ENCODE assay signal across 8 cellular contexts in genomic region chr7:23546897-23547572, GRCh38. TPM values are rescaled to one million over a fixed set of nuclear protein-coding genes. Genes with fewer than 3 reads are reported as not detected.
A peak's percentile ranks its signal among the peaks of the same experiment; 100 is the strongest.
DNase-seq lines count a peak whose midpoint lies in the region; ATAC-seq and TF ChIP-seq lines count a peak whose summit lies in the region.

No MANE protein-coding gene starts in this region.

- peaks cover 9% of the 10 kb centered on the region for H3K4me1 Mint-ChIP-seq in activated T-cell treated with anti-CD3 and anti-CD28 coated beads, Interleukin-2, amount 50 U/mL, for 24 hours (ENCODE audit: low read depth)
- peaks cover 2% of the 10 kb centered on the region for H3K4me1 Mint-ChIP-seq in neural progenitor cell

- no peak overlapping the region for H3K27ac Mint-ChIP-seq in activated T-cell treated with anti-CD3 and anti-CD28 coated beads, Interleukin-2, amount 50 U/mL, for 24 hours
- no peak overlapping the region for H3K27ac Mint-ChIP-seq in neural progenitor cell

- H3K9ac ChIP-seq in neural progenitor cell = no peak overlapping the region

- peak; percentile 65 for ATAC-seq in GM21717 (IDR thresholded peaks at IDR 0.05; ENCODE audit: unreplicated experiment)

- H3K9me3 Mint-ChIP-seq in activated T-cell treated with anti-CD3 and anti-CD28 coated beads, Interleukin-2, amount 50 U/mL, for 24 hours = no peaks in the 10 kb centered on the region
- no peaks in the 10 kb centered on the region for H3K9me3 Mint-ChIP-seq in neural progenitor cell

- no peaks in the 10 kb centered on the region for H4K20me1 ChIP-seq in neural progenitor cell (ENCODE audit: low read depth)

- no peaks in the 10 kb centered on the region for H3K27me3 Mint-ChIP-seq in activated T-cell treated with anti-CD3 and anti-CD28 coated beads, Interleukin-2, amount 50 U/mL, for 24 hours
- peaks cover 7% of the 10 kb centered on the region for H3K27me3 Mint-ChIP-seq in neural progenitor cell (ENCODE audit: insufficient read depth, low read depth)

- H3K4me3 ChIP-seq in Peyer's patch (no peak overlapping the region), neural progenitor cell (no peak overlapping the region)

- no peaks in the 10 kb centered on the region for H3K9me3 ChIP-seq in Peyer's patch
- peaks cover 4% of the 10 kb centered on the region for H3K9me3 ChIP-seq in neural progenitor cell (ENCODE audit: low read depth)

- no peaks in the 10 kb centered on the region for H3F3A ChIP-seq in neural progenitor cell (ENCODE audit: low read depth)

- H3K4me3 Mint-ChIP-seq in activated T-cell treated with anti-CD3 and anti-CD28 coated beads, Interleukin-2, amount 50 U/mL, for 24 hours = no peak overlapping the region
- no peak overlapping the region for H3K4me3 Mint-ChIP-seq in neural progenitor cell

- H3K4me1 ChIP-seq in Peyer's patch (no peaks in the 10 kb centered on the region), neural progenitor cell (no peaks in the 10 kb centered on the region)

- H3K27ac ChIP-seq in Peyer's patch (no peak overlapping the region), neural progenitor cell (no peak overlapping the region), substantia nigra (ENCODE audit: low read depth, low read length, poor library complexity, severe bottlenecking) (no peak overlapping the region)

- no peaks in the 10 kb centered on the region for H3K36me3 Mint-ChIP-seq in activated T-cell treated with anti-CD3 and anti-CD28 coated beads, Interleukin-2, amount 50 U/mL, for 24 hours (ENCODE audit: low read depth)
- H3K36me3 Mint-ChIP-seq in neural progenitor cell = no peaks in the 10 kb centered on the region

- DNase-seq in DMS153 treated with DMSO at 0.1 percent for 48 hours (lab: John Stamatoyannopoulos, UW; ENCODE audit: unreplicated experiment) = peak; percentile 88
- peak; percentile 98 to 99 for DNase-seq in Kasumi-1 (lab: John Stamatoyannopoulos, UW)
- peak; percentile 62 to 91 (median 76) for DNase-seq in Peyer's patch
- DNase-seq in activated T-cell treated with anti-CD3 and anti-CD28 coated beads, Interleukin-2, amount 50 U/mL, for 24 hours = peak; percentile 75
- peak; percentile 87 for DNase-seq in fibroblast of gingiva (ENCODE audit: low read depth)
- peak; percentile 86 for DNase-seq in neural progenitor cell (ENCODE audit: low spot score)
- DNase-seq in substantia nigra (lab: John Stamatoyannopoulos, UW) = peak in 43 of 49 donors; percentile 1 to 77 (median 45)

- no peak overlapping the region for H2AFZ ChIP-seq in neural progenitor cell (replicated peaks)

- TF ChIP-seq CTCF in Peyer's patch (IDR thresholded peaks at IDR 0.05) (peak; percentile 87 to 96 (median 95)), neural progenitor cell (IDR thresholded peaks at IDR 0.05) (peak; percentile 96)

- no peaks in the 10 kb centered on the region for H3K27me3 ChIP-seq in Peyer's patch
- H3K27me3 ChIP-seq in neural progenitor cell = no peaks in the 10 kb centered on the region

- no peak for TF ChIP-seq POLR2A in Peyer's patch (IDR thresholded peaks at IDR 0.05)

- no peak overlapping the region for H3K4me2 ChIP-seq in neural progenitor cell

- H3K79me2 ChIP-seq in neural progenitor cell (ENCODE audit: low read depth) = no peaks in the 10 kb centered on the region

- H3K36me3 ChIP-seq in Peyer's patch (no peaks in the 10 kb centered on the region), neural progenitor cell (no peaks in the 10 kb centered on the region)

RNA-seq across cellular contexts. Expression of gene TRA2A, which starts 15.3 kb away (rescaled TPM):
- total RNA-seq in Peyer's patch (100 to 1,000 TPM in 1 of 4 donors, 10 to 100 TPM in 3; 30.5 to 108 (median 56.4) TPM), neural progenitor cell (ENCODE audit: low replicate concordance) (81.9 and 126 TPM in 2 replicates)

RNA-seq across cellular contexts. Expression of gene CCDC126, which starts 50.1 kb away (rescaled TPM):
- 10 to 100 TPM; 18.5 to 21.4 (median 20.0) TPM for total RNA-seq in Peyer's patch
- 9.4 and 23.8 TPM in 2 replicates for total RNA-seq in neural progenitor cell (ENCODE audit: low replicate concordance)

Comparison
In these comparisons a context has a peak if more than half of its experiments do, and no peak if none do; other contexts are left out.
1. DNase-seq: peak in every context shown above with its lines; median percentile 98 in Kasumi-1; 88 in DMS153 treated with DMSO at 0.1 percent for 48 hours; 87 in fibroblast of gingiva; 86 in neural progenitor cell; 76 in Peyer's patch; 75 in activated T-cell treated with anti-CD3 and anti-CD28 coated beads, Interleukin-2, amount 50 U/mL, for 24 hours; 45 in substantia nigra.